ENCODE assay signal across 1 cellular context in genomic region chr6:139149383-139149782, GRCh38.
TF ChIP-seq lines count a peak whose summit lies in the region.

No MANE protein-coding gene starts in this region.

TF ChIP-seq in WTC11, 78 proteins besides CTCF, POLR2A, EP300 and RAD21 (continued from another document):
- TF ChIP-seq, protein P1, sequence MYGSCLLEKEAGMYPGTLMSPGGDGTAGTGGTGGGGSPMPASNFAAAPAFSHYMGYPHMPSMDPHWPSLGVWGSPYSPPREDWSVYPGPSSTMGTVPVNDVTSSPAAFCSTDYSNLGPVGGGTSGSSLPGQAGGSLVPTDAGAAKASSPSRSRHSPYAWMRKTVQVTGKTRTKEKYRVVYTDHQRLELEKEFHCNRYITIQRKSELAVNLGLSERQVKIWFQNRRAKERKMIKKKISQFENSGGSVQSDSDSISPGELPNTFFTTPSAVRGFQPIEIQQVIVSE (CRISPR knock-in tag; IDR thresholded peaks at IDR 0.05; ENCODE audit: borderline replicate concordance), result no peak
